ENCODE assay signal across 1 cellular context in genomic region chr3:11705049-11705448, GRCh38.
TF ChIP-seq lines count a peak whose summit lies in the region.

No MANE protein-coding gene starts in this region.

TF ChIP-seq in HepG2, 621 proteins besides CTCF, POLR2A, EP300 and RAD21 (continued from another document):
- TF ChIP-seq HMGXB3 (CRISPR knock-in tag; IDR thresholded peaks at IDR 0.05; ENCODE audit: borderline replicate concordance): no peak
- TF ChIP-seq PRDM15 (CRISPR knock-in tag; IDR thresholded peaks at IDR 0.05): no peak
- TF ChIP-seq, protein P1, sequence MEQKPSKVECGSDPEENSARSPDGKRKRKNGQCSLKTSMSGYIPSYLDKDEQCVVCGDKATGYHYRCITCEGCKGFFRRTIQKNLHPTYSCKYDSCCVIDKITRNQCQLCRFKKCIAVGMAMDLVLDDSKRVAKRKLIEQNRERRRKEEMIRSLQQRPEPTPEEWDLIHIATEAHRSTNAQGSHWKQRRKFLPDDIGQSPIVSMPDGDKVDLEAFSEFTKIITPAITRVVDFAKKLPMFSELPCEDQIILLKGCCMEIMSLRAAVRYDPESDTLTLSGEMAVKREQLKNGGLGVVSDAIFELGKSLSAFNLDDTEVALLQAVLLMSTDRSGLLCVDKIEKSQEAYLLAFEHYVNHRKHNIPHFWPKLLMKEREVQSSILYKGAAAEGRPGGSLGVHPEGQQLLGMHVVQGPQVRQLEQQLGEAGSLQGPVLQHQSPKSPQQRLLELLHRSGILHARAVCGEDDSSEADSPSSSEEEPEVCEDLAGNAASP (CRISPR knock-in tag; IDR thresholded peaks at IDR 0.05; ENCODE audit: borderline replicate concordance): no peak
- TF ChIP-seq FIP1L1 (IDR thresholded peaks at IDR 0.05; ENCODE audit: borderline replicate concordance, insufficient read depth, low read depth, low read length): no peak
- no peak for TF ChIP-seq ZBTB21 (CRISPR knock-in tag; IDR thresholded peaks at IDR 0.05)
- TF ChIP-seq ZNF564 (CRISPR knock-in tag; IDR thresholded peaks at IDR 0.05): no peak
- TF ChIP-seq ZSCAN30 (CRISPR knock-in tag; IDR thresholded peaks at IDR 0.05): no peak
- TF ChIP-seq, protein P2, sequence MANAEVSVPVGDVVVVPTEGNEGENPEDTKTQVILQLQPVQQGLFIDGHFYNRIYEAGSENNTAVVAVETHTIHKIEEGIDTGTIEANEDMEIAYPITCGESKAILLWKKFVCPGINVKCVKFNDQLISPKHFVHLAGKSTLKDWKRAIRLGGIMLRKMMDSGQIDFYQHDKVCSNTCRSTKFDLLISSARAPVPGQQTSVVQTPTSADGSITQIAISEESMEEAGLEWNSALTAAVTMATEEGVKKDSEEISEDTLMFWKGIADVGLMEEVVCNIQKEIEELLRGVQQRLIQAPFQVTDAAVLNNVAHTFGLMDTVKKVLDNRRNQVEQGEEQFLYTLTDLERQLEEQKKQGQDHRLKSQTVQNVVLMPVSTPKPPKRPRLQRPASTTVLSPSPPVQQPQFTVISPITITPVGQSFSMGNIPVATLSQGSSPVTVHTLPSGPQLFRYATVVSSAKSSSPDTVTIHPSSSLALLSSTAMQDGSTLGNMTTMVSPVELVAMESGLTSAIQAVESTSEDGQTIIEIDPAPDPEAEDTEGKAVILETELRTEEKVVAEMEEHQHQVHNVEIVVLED (CRISPR knock-in tag; IDR thresholded peaks at IDR 0.05; ENCODE audit: borderline replicate concordance): no peak
- no peak for TF ChIP-seq MBNL3 (CRISPR knock-in tag; conservative IDR thresholded peaks at IDR 0.05)
- no peak for TF ChIP-seq HOXA3 (CRISPR knock-in tag; IDR thresholded peaks at IDR 0.05)
- TF ChIP-seq CBX2 (IDR thresholded peaks at IDR 0.05; ENCODE audit: low read depth, low read length): no peak
- no peak for TF ChIP-seq CBX2 (CRISPR knock-in tag; IDR thresholded peaks at IDR 0.05; ENCODE audit: low read depth)
- no peak for TF ChIP-seq MEIS1 (CRISPR knock-in tag; IDR thresholded peaks at IDR 0.05; ENCODE audit: borderline replicate concordance)
- TF ChIP-seq TBX2 (CRISPR knock-in tag; IDR thresholded peaks at IDR 0.05; ENCODE audit: borderline replicate concordance): no peak
